8 cellular contexts compared by ENCODE assay signal in the genomic region with DNA sequence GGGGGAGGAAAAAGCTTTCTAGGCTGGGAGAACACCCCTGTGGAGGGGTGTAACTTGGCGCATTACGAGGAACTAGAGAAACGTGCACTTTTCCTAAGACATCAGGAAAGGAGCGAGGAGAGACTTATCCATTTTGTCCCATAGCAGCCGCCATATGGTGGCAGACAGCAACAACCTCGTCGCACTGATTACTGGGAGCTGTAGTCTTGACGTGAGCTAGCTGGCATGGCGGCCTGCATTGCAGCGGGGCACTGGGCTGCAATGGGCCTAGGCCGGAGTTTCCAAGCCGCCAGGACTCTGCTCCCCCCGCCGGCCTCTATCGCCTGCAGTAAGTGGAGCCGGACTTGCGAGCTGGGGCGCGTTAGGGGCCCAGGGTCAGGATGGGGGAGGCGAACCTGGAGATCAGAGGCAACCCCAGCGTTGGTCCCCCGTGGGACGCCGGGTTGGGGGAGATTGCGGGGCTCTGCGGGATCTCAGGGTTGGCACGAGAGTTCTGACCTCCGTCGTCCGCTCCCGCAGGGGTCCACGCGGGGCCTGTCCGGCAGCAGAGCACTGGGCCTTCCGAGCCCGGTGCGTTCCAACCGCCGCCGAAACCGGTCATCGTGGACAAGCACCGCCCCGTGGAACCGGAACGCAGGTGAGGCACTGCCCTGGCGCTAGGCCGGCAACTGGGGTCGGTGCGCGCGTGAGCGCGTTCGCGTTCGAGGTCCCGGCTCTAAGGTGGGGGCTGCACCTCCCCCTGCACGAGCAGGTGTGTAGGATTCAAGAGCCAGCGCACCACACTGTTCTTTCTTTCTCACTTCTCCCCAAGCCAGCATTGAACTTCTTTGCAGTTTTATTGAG. TPM values are rescaled to one million over a fixed set of nuclear protein-coding genes. Genes with fewer than 3 reads are reported as not detected.
DNase-seq lines count a peak whose midpoint lies in the region; ATAC-seq and TF ChIP-seq lines count a peak whose summit lies in the region.

A gene (plus strand): TSS at position 201 of the 843 bp plus-strand sequence. CDS start 25 bp downstream, at position 226.

- ATAC-seq in HG03457 (IDR thresholded peaks at IDR 0.05; ENCODE audit: unreplicated experiment), result peak; percentile 96
- ATAC-seq in left colon, result peak; percentile 99

- H3K9ac ChIP-seq in BLaER1, result peak within 1 kb of the TSS; percentile 97
- H3K9ac ChIP-seq in colonic mucosa (ENCODE audit: low read depth in 2 of 2, low read length in 2 of 2), result peak within 1 kb of the TSS; percentile 78 to 95

- H3K4me3 ChIP-seq in BLaER1 (peak within 1 kb of the TSS; percentile 98), colonic mucosa (peak within 1 kb of the TSS; percentile 55)

- H3K27ac ChIP-seq in BLaER1, result peak within 1 kb of the TSS; percentile 96
- H3K27ac ChIP-seq in colonic mucosa, result peak within 1 kb of the TSS; percentile 22

- H4K20me1 ChIP-seq in BLaER1, result peaks cover 11% of the 10 kb centered on the region; the same call in 1 of the 2 replicates

- H3K4me1 ChIP-seq in BLaER1, result peaks cover 16% of the 10 kb centered on the region
- peaks cover 3% of the 10 kb centered on the region for H3K4me1 ChIP-seq in colonic mucosa

- no peaks in the 10 kb centered on the region for H3K9me3 ChIP-seq in BLaER1
- no peaks in the 10 kb centered on the region for H3K9me3 ChIP-seq in colonic mucosa

- H3K27me3 ChIP-seq in BLaER1 (no peaks in the 10 kb centered on the region), colonic mucosa (no peaks in the 10 kb centered on the region)

- DNase-seq in GM19240 (ENCODE audit: insufficient read length, low spot score), result peak; percentile 48
- DNase-seq in NCI-H524 treated with DMSO at 0.1 percent for 48 hours (lab: John Stamatoyannopoulos, UW), result peak; percentile 80
- peak; percentile 83 for DNase-seq in activated CD4-positive, alpha-beta T cell treated with anti-CD3 and anti-CD28 coated beads for 48 hours
- DNase-seq in colonic mucosa, result peak; percentile 92
- DNase-seq in left colon, result peak; percentile 87 to 88
- DNase-seq in stimulated activated CD4-positive, alpha-beta T cell treated with anti-CD3 and anti-CD28 coated beads, Interleukin-1b, Interleukin-23, amount 100 ng/mL, for 4 hours (ENCODE audit: low read depth in 2 of 2), result peak; percentile 52 to 66

- intact Hi-C loops in colonic mucosa (cut with DNase I), result loop anchor here (5.0 kb wide), 1 partner anchor 65 kb away; a partner anchor contains a TSS
- intact Hi-C loops in left colon (cut with DNase I, micrococcal nuclease), result no loop called here

- peaks cover 33% of the 10 kb centered on the region for H3K36me3 ChIP-seq in BLaER1
- no peaks in the 10 kb centered on the region for H3K36me3 ChIP-seq in colonic mucosa

- H3K4me2 ChIP-seq in BLaER1, result peak within 1 kb of the TSS; percentile 87

- TF ChIP-seq CTCF in colonic mucosa (IDR thresholded peaks at IDR 0.05), result no peak

RNA-seq across cellular contexts. Expression of the gene that starts here (rescaled TPM):
- 10 to 100 TPM; 58.3 to 62.0 TPM for total RNA-seq in colonic mucosa
- 10 to 100 TPM; 38.8 to 51.2 TPM for total RNA-seq in left colon

Comparison
In these comparisons a context has a peak if more than half of its experiments do, and no peak if none do; other contexts are left out.
1. Peak in every context shown above with its lines: DNase-seq, ATAC-seq, H3K4me3 ChIP-seq and H3K27ac ChIP-seq.